In genomic region chr2:200417389-200417788, GRCh38 we compare ENCODE assay signal across 19 cellular contexts.
"Had no signal": no experiment of that assay in that cellular context is flagged by ENCODE, and none has a peak within 500 bp of the region (broad histone marks: within the 10 kb centered on the region; RNA-seq: fewer than 3 reads in every experiment).

No MANE protein-coding gene starts in this region.

- H3K36me3 ChIP-seq: breast epithelium, ovary had no signal

- H3K9me3 ChIP-seq: breast epithelium, gastrocnemius medialis, heart left ventricle, ovary, right lobe of liver, thoracic aorta had no signal

- DNase-seq: activated CD4-positive, alpha-beta T cell treated with anti-CD3 and anti-CD28 coated beads for 1 hour; activated CD8-positive, alpha-beta memory T cell treated with anti-CD3 and anti-CD28 coated beads for 24 hours; activated CD8-positive, alpha-beta memory T cell treated with anti-CD3 and anti-CD28 coated beads, Interleukin-2, amount 50 U/mL, for 48 hours; activated effector memory CD4-positive, alpha-beta T cell treated with Interleukin-2 at 50 U/mL for 16 hours; activated naive CD4-positive, alpha-beta T cell treated with anti-CD3 and anti-CD28 coated beads, Interleukin-2, amount 10 ng/mL, durations not matched to agents 7 days and 5 days; activated T-cell treated with anti-CD3 and anti-CD28 coated beads, Interleukin-2, amount 50 U/mL, for 48 hours; aorta; effector CD4-positive, alpha-beta T cell; gastrocnemius medialis; heart left ventricle; ovary; right lobe of liver; stimulated activated CD4-positive, alpha-beta T cell treated with anti-CD3 and anti-CD28 coated beads, Interleukin-4, amount 100 ng/mL, for 24 hours had no signal

- H3K4me1 Mint-ChIP-seq: activated naive CD4-positive, alpha-beta T cell treated with anti-CD3 and anti-CD28 coated beads, Interleukin-2, amount 10 ng/mL, durations not matched to agents 7 days and 5 days; stimulated activated effector memory CD8-positive, alpha-beta T cell treated with anti-CD3 and anti-CD28 coated beads, Interleukin-12 subunit alpha, Interleukin-12 subunit beta, amount 100 ng/mL, for 72 hours had no signal

- H3K4me3 ChIP-seq: breast epithelium, coronary artery, gastrocnemius medialis, heart left ventricle, ovary, right lobe of liver, thoracic aorta had no signal

- H3K27me3 ChIP-seq: breast epithelium, gastrocnemius medialis, heart left ventricle, ovary, right lobe of liver had no signal

- H3K27me3 Mint-ChIP-seq: activated naive CD4-positive, alpha-beta T cell treated with anti-CD3 and anti-CD28 coated beads, Interleukin-2, amount 10 ng/mL, durations not matched to agents 7 days and 5 days; natural killer cell treated with Interleukin-12 subunit alpha and Interleukin-12 subunit beta and Interleukin-15 and Interleukin-18, amount 100 ng/mL, for 72 hours had no signal

- H3K27ac ChIP-seq: breast epithelium, coronary artery, gastrocnemius medialis, heart left ventricle, ovary, right lobe of liver, thoracic aorta had no signal

- H3K4me1 ChIP-seq: breast epithelium, heart left ventricle, right lobe of liver had no signal

- ATAC-seq: gastrocnemius medialis; heart left ventricle; natural killer cell treated with Interleukin-12 subunit alpha and Interleukin-12 subunit beta and Interleukin-15 and Interleukin-18, amount 100 ng/mL, for 72 hours; right lobe of liver; stimulated activated effector memory CD8-positive, alpha-beta T cell treated with anti-CD3 and anti-CD28 coated beads, Interleukin-12 subunit alpha, Interleukin-12 subunit beta, amount 100 ng/mL, for 72 hours had no signal

- H3K27ac Mint-ChIP-seq: activated naive CD4-positive, alpha-beta T cell treated with anti-CD3 and anti-CD28 coated beads, Interleukin-2, amount 10 ng/mL, durations not matched to agents 7 days and 5 days; natural killer cell treated with Interleukin-12 subunit alpha and Interleukin-12 subunit beta and Interleukin-15 and Interleukin-18, amount 100 ng/mL, for 72 hours; stimulated activated effector memory CD8-positive, alpha-beta T cell treated with anti-CD3 and anti-CD28 coated beads, Interleukin-12 subunit alpha, Interleukin-12 subunit beta, amount 100 ng/mL, for 72 hours; T-helper 1 cell treated with Interleukin-12 subunit alpha and Interleukin-12 subunit beta and Interleukin-4 antibody, amounts not matched to agents 30 μg/mL and 1 μg/mL, for 36 hours had no signal

- H3K4me3 Mint-ChIP-seq: activated naive CD4-positive, alpha-beta T cell treated with anti-CD3 and anti-CD28 coated beads, Interleukin-2, amount 10 ng/mL, durations not matched to agents 7 days and 5 days; natural killer cell treated with Interleukin-12 subunit alpha and Interleukin-12 subunit beta and Interleukin-15 and Interleukin-18, amount 100 ng/mL, for 72 hours; stimulated activated effector memory CD8-positive, alpha-beta T cell treated with anti-CD3 and anti-CD28 coated beads, Interleukin-12 subunit alpha, Interleukin-12 subunit beta, amount 100 ng/mL, for 72 hours; T-helper 1 cell treated with Interleukin-12 subunit alpha and Interleukin-12 subunit beta and Interleukin-4 antibody, amounts not matched to agents 30 μg/mL and 1 μg/mL, for 36 hours had no signal

- H3K36me3 Mint-ChIP-seq: natural killer cell treated with Interleukin-12 subunit alpha and Interleukin-12 subunit beta and Interleukin-15 and Interleukin-18, amount 100 ng/mL, for 72 hours had no signal

- H3K9me3 Mint-ChIP-seq: activated naive CD4-positive, alpha-beta T cell treated with anti-CD3 and anti-CD28 coated beads, Interleukin-2, amount 10 ng/mL, durations not matched to agents 7 days and 5 days; natural killer cell treated with Interleukin-12 subunit alpha and Interleukin-12 subunit beta and Interleukin-15 and Interleukin-18, amount 100 ng/mL, for 72 hours; stimulated activated effector memory CD8-positive, alpha-beta T cell treated with anti-CD3 and anti-CD28 coated beads, Interleukin-12 subunit alpha, Interleukin-12 subunit beta, amount 100 ng/mL, for 72 hours; T-helper 1 cell treated with Interleukin-12 subunit alpha and Interleukin-12 subunit beta and Interleukin-4 antibody, amounts not matched to agents 30 μg/mL and 1 μg/mL, for 36 hours had no signal
